Comparison of ENCODE assay signal across 12 cellular contexts in genomic region chr11:128450882-128451647, GRCh38.
DNase-seq lines count a peak whose midpoint lies in the region; ATAC-seq, FAIRE-seq and TF ChIP-seq lines count a peak whose summit lies in the region.
"Had no signal": no experiment of that assay in that cellular context is flagged by ENCODE, and none has a peak within 500 bp of the region (broad histone marks: within the 10 kb centered on the region; RNA-seq: fewer than 3 reads in every experiment).

No MANE protein-coding gene starts in this region.

- peak overlapping the region; percentile 44 for H3K4me3 Mint-ChIP-seq in natural killer cell treated with Interleukin-12 subunit alpha and Interleukin-12 subunit beta and Interleukin-15 and Interleukin-18, amount 100 ng/mL, for 72 hours
- no peak overlapping the region for H3K4me3 Mint-ChIP-seq in natural killer cell
- H3K4me3 Mint-ChIP-seq in central memory CD8-positive, alpha-beta T cell: no peak overlapping the region

- no peak overlapping the region for H2BK5ac ChIP-seq in neuronal stem cell (ENCODE audit: low read length)

- no peaks in the 10 kb centered on the region for H3K9me3 Mint-ChIP-seq in natural killer cell treated with Interleukin-12 subunit alpha and Interleukin-12 subunit beta and Interleukin-15 and Interleukin-18, amount 100 ng/mL, for 72 hours
- H3K9me3 Mint-ChIP-seq in natural killer cell: no peaks in the 10 kb centered on the region
- no peaks in the 10 kb centered on the region for H3K9me3 Mint-ChIP-seq in central memory CD8-positive, alpha-beta T cell

- intact Hi-C loops in natural killer cell (cut with micrococcal nuclease) (no loop called here), vagina (cut with DNase I) (no loop called here)

- no peaks in the 10 kb centered on the region for H3K9me3 ChIP-seq in neuronal stem cell (replicated peaks in 1 of 2; ENCODE audit: control insufficient read depth in 2 of 2, insufficient read depth in 1 of 2, low read depth in 1 of 2, low read length in 2 of 2)
- no peaks in the 10 kb centered on the region for H3K9me3 ChIP-seq in vagina

- no peak overlapping the region for H3K4me2 ChIP-seq in neuronal stem cell (ENCODE audit: insufficient read depth, low read length, poor library complexity, severe bottlenecking)

- no peaks in the 10 kb centered on the region for H3K27me3 ChIP-seq in neuronal stem cell (ENCODE audit: control insufficient read depth in 3 of 3, insufficient read depth in 3 of 3, low read depth in 1 of 3, low read length in 3 of 3)
- H3K27me3 ChIP-seq in vagina: no peaks in the 10 kb centered on the region

- H3K36me3 ChIP-seq in neuronal stem cell (replicated peaks in 1 of 2; ENCODE audit: control insufficient read depth in 2 of 2, insufficient read depth in 2 of 2, low read length in 2 of 2) (no peaks in the 10 kb centered on the region), vagina (no peaks in the 10 kb centered on the region)
- H3K36me3 ChIP-seq: WERI-Rb-1 had no signal

- H3K4me1 Mint-ChIP-seq in natural killer cell treated with Interleukin-12 subunit alpha and Interleukin-12 subunit beta and Interleukin-15 and Interleukin-18, amount 100 ng/mL, for 72 hours (ENCODE audit: low read depth in 2 of 2): peaks cover 83 to 86% of the 10 kb centered on the region in 2 donors
- H3K4me1 Mint-ChIP-seq in natural killer cell: peaks cover 51 to 55% of the 10 kb centered on the region in 2 donors
- H3K4me1 Mint-ChIP-seq in central memory CD8-positive, alpha-beta T cell: peaks cover 56% of the 10 kb centered on the region

- H3K79me1 ChIP-seq in neuronal stem cell (ENCODE audit: low read depth, low read length): no peaks in the 10 kb centered on the region

- no peak overlapping the region for H2BK120ac ChIP-seq in neuronal stem cell (ENCODE audit: low read depth, low read length)

- FAIRE-seq in GM12892 (lab: Jason Lieb, UNC): no peak

- TF ChIP-seq CTCF in natural killer cell (IDR thresholded peaks at IDR 0.05) (no peak), vagina (IDR thresholded peaks at IDR 0.05) (no peak)

- H3K27ac ChIP-seq in neuronal stem cell (replicated peaks; ENCODE audit: low read length) (no peak overlapping the region), vagina (peak overlapping the region; percentile 67)
- H3K27ac ChIP-seq: WERI-Rb-1 had no signal

- peak overlapping the region; percentile 95 to 96 for H3K27ac Mint-ChIP-seq in natural killer cell treated with Interleukin-12 subunit alpha and Interleukin-12 subunit beta and Interleukin-15 and Interleukin-18, amount 100 ng/mL, for 72 hours
- no peak overlapping the region for H3K27ac Mint-ChIP-seq in natural killer cell
- peak overlapping the region; percentile 3 for H3K27ac Mint-ChIP-seq in central memory CD8-positive, alpha-beta T cell (ENCODE audit: low read depth)

- H3K36me3 Mint-ChIP-seq in natural killer cell treated with Interleukin-12 subunit alpha and Interleukin-12 subunit beta and Interleukin-15 and Interleukin-18, amount 100 ng/mL, for 72 hours: peaks cover 53% of the 10 kb centered on the region
- H3K36me3 Mint-ChIP-seq in natural killer cell: peaks cover 11% of the 10 kb centered on the region
- H3K36me3 Mint-ChIP-seq in central memory CD8-positive, alpha-beta T cell (ENCODE audit: insufficient read depth): peaks cover 5% of the 10 kb centered on the region

- H3K4me3 ChIP-seq in neuronal stem cell (ENCODE audit: low read length in 2 of 2) (no peak overlapping the region), vagina (peak overlapping the region in 1 of 2 donors; percentile 15)

- H3K14ac ChIP-seq in neuronal stem cell (ENCODE audit: low read length): no peak overlapping the region

- no peak overlapping the region for H2BK15ac ChIP-seq in neuronal stem cell (ENCODE audit: low read length)

- CTCF ChIA-PET in HEK293T (lab: Yijun Ruan, JAX): no interaction called here

- H3K27me3 Mint-ChIP-seq in natural killer cell treated with Interleukin-12 subunit alpha and Interleukin-12 subunit beta and Interleukin-15 and Interleukin-18, amount 100 ng/mL, for 72 hours: no peaks in the 10 kb centered on the region
- H3K27me3 Mint-ChIP-seq in natural killer cell (ENCODE audit: low read depth in 2 of 2): no peaks in the 10 kb centered on the region
- no peaks in the 10 kb centered on the region for H3K27me3 Mint-ChIP-seq in central memory CD8-positive, alpha-beta T cell

- H3K23ac ChIP-seq in neuronal stem cell (ENCODE audit: low read depth, low read length, poor library complexity): no peak overlapping the region

- no peak for DNase-seq in natural killer cell treated with Interleukin-12 subunit alpha and Interleukin-12 subunit beta and Interleukin-15 and Interleukin-18, amount 100 ng/mL, for 72 hours (ENCODE audit: low spot score)
- DNase-seq in natural killer cell (no peak), neuronal stem cell (ENCODE audit: low spot score) (no peak), vagina (ENCODE audit: extremely low spot score in 2 of 2) (no peak), HEK293T (ENCODE audit: extremely low spot score) (no peak), iPS-NIHi7 (ENCODE audit: extremely low spot score) (no peak), GM12892 (ENCODE audit: insufficient read length) (no peak)
- no peak for DNase-seq in central memory CD8-positive, alpha-beta T cell (ENCODE audit: low spot score in 2 of 2)
- DNase-seq: activated naive CD4-positive, alpha-beta T cell; GOT3; stimulated activated naive CD4-positive, alpha-beta T cell treated with Interleukin-2 at 50 U/mL for 16 hours; WERI-Rb-1 had no signal

- TF ChIP-seq POLR2A in vagina (IDR thresholded peaks at IDR 0.05) (no peak), GM12892 (IDR thresholded peaks at IDR 0.05; ENCODE audit: low read depth, low read length) (no peak)

- peak overlapping the region; percentile 71 for H2AFZ ChIP-seq in neuronal stem cell (ENCODE audit: low read length)

- H2AK5ac ChIP-seq in neuronal stem cell (ENCODE audit: low read depth, low read length): no peak overlapping the region

- no peak overlapping the region for H4K8ac ChIP-seq in neuronal stem cell (ENCODE audit: low read depth, low read length)

- POLR2A ChIA-PET in HEK293T (lab: Yijun Ruan, JAX): no interaction called here

- H3K4ac ChIP-seq in neuronal stem cell (ENCODE audit: low read length): no peak overlapping the region

- no peak for ATAC-seq in natural killer cell treated with Interleukin-12 subunit alpha and Interleukin-12 subunit beta and Interleukin-15 and Interleukin-18, amount 100 ng/mL, for 72 hours
- no peak for ATAC-seq in natural killer cell
- no peak for ATAC-seq in central memory CD8-positive, alpha-beta T cell (replicated peaks; ENCODE audit: extremely low read depth, poor library complexity, severe bottlenecking)

- H3K18ac ChIP-seq in neuronal stem cell (ENCODE audit: low read length): peak overlapping the region; percentile 87

- peaks cover 0 to 3% of the 10 kb centered on the region in 2 donors for H3K4me1 ChIP-seq in neuronal stem cell (ENCODE audit: control insufficient read depth in 2 of 2, insufficient read depth in 1 of 2, low read depth in 1 of 2, low read length in 2 of 2)
- H3K4me1 ChIP-seq in vagina: peaks cover 14% of the 10 kb centered on the region

- H3K9ac ChIP-seq in neuronal stem cell (ENCODE audit: low read depth, low read length, poor library complexity): no peak overlapping the region

- WGBS in neuronal stem cell (ENCODE audit: extremely low coverage in 2 of 2, insufficient read length in 2 of 2, insufficient replicate concordance in 1 of 2), 2 donors: no CpG with 5 or more reads among the region's 21 CpGs

- H4K91ac ChIP-seq in neuronal stem cell (ENCODE audit: low read depth, low read length, poor library complexity): no peak overlapping the region

- H2BK12ac ChIP-seq in neuronal stem cell (ENCODE audit: low read length): no peak overlapping the region

TF ChIP-seq in HEK293T, 16 proteins besides CTCF, POLR2A, EP300 and RAD21:
- no peak for TF ChIP-seq SP1 (IDR thresholded peaks at IDR 0.05)
- TF ChIP-seq BHLHE40 (IDR thresholded peaks at IDR 0.05; ENCODE audit: borderline replicate concordance): no peak
- no peak for TF ChIP-seq PKNOX1 (IDR thresholded peaks at IDR 0.05)
- TF ChIP-seq FOXK2 (IDR thresholded peaks at IDR 0.05): no peak
- no peak for TF ChIP-seq FOXM1 (IDR thresholded peaks at IDR 0.05; ENCODE audit: borderline replicate concordance)
- TF ChIP-seq L3MBTL2 (conservative IDR thresholded peaks at IDR 0.05): no peak
- no peak for TF ChIP-seq ARNT (IDR thresholded peaks at IDR 0.05)
- no peak for TF ChIP-seq FOXA1 (IDR thresholded peaks at IDR 0.05)
- TF ChIP-seq CTBP1 (IDR thresholded peaks at IDR 0.05; ENCODE audit: borderline replicate concordance): no peak
- TF ChIP-seq NFRKB (IDR thresholded peaks at IDR 0.05): no peak
- TF ChIP-seq ZNF384 (IDR thresholded peaks at IDR 0.05): no peak
- TF ChIP-seq ELF4 (IDR thresholded peaks at IDR 0.05): no peak
- no peak for TF ChIP-seq LEF1 (IDR thresholded peaks at IDR 0.05; ENCODE audit: borderline replicate concordance)
- no peak for TF ChIP-seq HDGF (IDR thresholded peaks at IDR 0.05; ENCODE audit: borderline replicate concordance)
- no peak for TF ChIP-seq SUZ12 (IDR thresholded peaks at IDR 0.05)

Comparison
In these comparisons a context has a peak if more than half of its experiments do, and no peak if none do; other contexts are left out.
1. H3K27ac Mint-ChIP-seq: peak in natural killer cell treated with Interleukin-12 subunit alpha and Interleukin-12 subunit beta and Interleukin-15 and Interleukin-18, amount 100 ng/mL, for 72 hours (2 of 2) and central memory CD8-positive, alpha-beta T cell (single experiment); none in natural killer cell (0 of 2).